Comparison of ENCODE assay signal across 29 cellular contexts in genomic region chr9:94613003-94613402, GRCh38. TPM values are rescaled to one million over a fixed set of nuclear protein-coding genes. Genes with fewer than 3 reads are reported as not detected.
DNase-seq lines count a peak whose midpoint lies in the region; ATAC-seq, FAIRE-seq and TF ChIP-seq lines count a peak whose summit lies in the region.
"Had no signal": no experiment of that assay in that cellular context is flagged by ENCODE, and none has a peak within 500 bp of the region (broad histone marks: within the 10 kb centered on the region; RNA-seq: fewer than 3 reads in every experiment).

No MANE protein-coding gene starts in this region.

- H3F3A ChIP-seq in Loucy (ENCODE audit: low read depth) = no peaks in the 10 kb centered on the region

- no peak overlapping the region for H3K4ac ChIP-seq in H1 (replicated peaks; ENCODE audit: insufficient read length, low read depth, low read length)

- H4K8ac ChIP-seq in H1 (ENCODE audit: extremely low read depth, insufficient read depth, low read length) = no peak overlapping the region

- no peak overlapping the region for H2BK20ac ChIP-seq in H1 (ENCODE audit: low read length)

- H4K5ac ChIP-seq in H1 (ENCODE audit: insufficient read length, low read depth, low read length) = no peak overlapping the region

- H3K23me2 ChIP-seq in H1 (ENCODE audit: low read depth, low read length) = no peaks in the 10 kb centered on the region

- no peak overlapping the region for H3K4me3 Mint-ChIP-seq in progenitor cell of endocrine pancreas (ENCODE audit: low read depth)
- H3K4me3 Mint-ChIP-seq in activated CD4-positive, alpha-beta T cell treated with anti-CD3 and anti-CD28 coated beads for 36 hours = no peak overlapping the region
- H3K4me3 Mint-ChIP-seq: activated T-cell treated with anti-CD3 and anti-CD28 coated beads, Interleukin-2, amount 50 U/mL, for 24 hours; dendritic cell treated with granulocyte-macrophage colony-stimulating factor and Interleukin-4, amounts not matched to agents 40 ng/mL and 50 ng/mL, for 4 days; stimulated activated memory B cell treated with anti-CD40 and anti-IgM and Interleukin-4, amounts not matched to agents 10 μg/mL and 1 μg/mL and 100 μg/mL, for 72 hours had no signal

- H3K79me1 ChIP-seq in H1 (ENCODE audit: low read depth, low read length) = no peaks in the 10 kb centered on the region

- TF ChIP-seq POLR2A in H1 (IDR thresholded peaks at IDR 0.05; ENCODE audit: control extremely low read depth in 1 of 2, low read depth in 2 of 2, low read length in 2 of 2) = no peak

- CTCF ChIA-PET in H1 (lab: Charles Lee; ENCODE audit: partially characterized antibody) = interaction anchor here (1.1 to 3.8 kb wide), 7 partner anchors 10 to 304 kb away, joined by 3 to 41 read pairs (median 4); no protein-coding TSS in a partner anchor
- CTCF ChIA-PET in activated CD4-positive, alpha-beta T cell treated with anti-CD3 and anti-CD28 coated beads for 36 hours (lab: Charles Lee) = interaction anchor here (1.2 kb wide), 1 partner anchor 518 kb away, joined by 4 read pairs; no protein-coding TSS in a partner anchor

- no peak overlapping the region for H3K4me3 ChIP-seq in Loucy (ENCODE audit: low read length, poor library complexity, severe bottlenecking)
- no peak overlapping the region for H3K4me3 ChIP-seq in H1 (ENCODE audit: extremely low read depth in 1 of 4, insufficient read depth in 2 of 4, low read depth in 3 of 4, low read length in 4 of 4)
- H3K4me3 ChIP-seq: BLaER1 treated with 17β-estradiol and CSF1 and Interleukin-3, amounts not matched to agents 10 nM and 100 nM; GM23248; hepatocyte; smooth muscle cell; suprapubic skin had no signal

- peaks cover 30% of the 10 kb centered on the region for H3K4me1 Mint-ChIP-seq in progenitor cell of endocrine pancreas (ENCODE audit: low read depth)
- H3K4me1 Mint-ChIP-seq in activated CD4-positive, alpha-beta T cell treated with anti-CD3 and anti-CD28 coated beads for 36 hours = peaks cover 9% of the 10 kb centered on the region
- H3K4me1 Mint-ChIP-seq: stimulated activated memory B cell treated with anti-CD40 and anti-IgM and Interleukin-4, amounts not matched to agents 10 μg/mL and 1 μg/mL and 100 μg/mL, for 72 hours had no signal

- H3K56ac ChIP-seq in H1 (replicated peaks; ENCODE audit: insufficient read length, low read depth, low read length) = no peak overlapping the region

- no peaks in the 10 kb centered on the region for H3K9me3 Mint-ChIP-seq in progenitor cell of endocrine pancreas (ENCODE audit: low read depth)
- H3K9me3 Mint-ChIP-seq in activated CD4-positive, alpha-beta T cell treated with anti-CD3 and anti-CD28 coated beads for 36 hours (ENCODE audit: low read depth) = no peaks in the 10 kb centered on the region
- H3K9me3 Mint-ChIP-seq: activated T-cell treated with anti-CD3 and anti-CD28 coated beads, Interleukin-2, amount 50 U/mL, for 24 hours; dendritic cell treated with granulocyte-macrophage colony-stimulating factor and Interleukin-4, amounts not matched to agents 40 ng/mL and 50 ng/mL, for 4 days; stimulated activated memory B cell treated with anti-CD40 and anti-IgM and Interleukin-4, amounts not matched to agents 10 μg/mL and 1 μg/mL and 100 μg/mL, for 72 hours had no signal

- H4K91ac ChIP-seq in H1 (replicated peaks; ENCODE audit: insufficient read length, low read length) = no peak overlapping the region

- POLR2A ChIA-PET in H1 (lab: Charles Lee; ENCODE audit: partially characterized antibody) = no interaction called here
- POLR2A ChIA-PET in activated CD4-positive, alpha-beta T cell treated with anti-CD3 and anti-CD28 coated beads for 36 hours (lab: Charles Lee) = no interaction called here

- no peak overlapping the region for H3K23ac ChIP-seq in H1 (ENCODE audit: insufficient read length)

- H2AK5ac ChIP-seq in H1 (ENCODE audit: low read depth, low read length) = no peak overlapping the region

- TF ChIP-seq RAD21 in H1 (IDR thresholded peaks at IDR 0.05 in 1 of 2, conservative IDR thresholded peaks at IDR 0.05 in 1 of 2; ENCODE audit: low read depth in 2 of 2, low read length in 2 of 2) = peak; percentile 23 to 47; a peak in 3 of 4 replicates

- intact Hi-C loops in activated CD4-positive, alpha-beta T cell treated with anti-CD3 and anti-CD28 coated beads for 36 hours (cut with DNase I, micrococcal nuclease) = no loop called here

- H3K9me2 ChIP-seq in Loucy (replicated peaks; ENCODE audit: low read depth, low read length) = no peaks in the 10 kb centered on the region

- H3K79me2 ChIP-seq in Loucy (ENCODE audit: insufficient read depth, low read length) (no peaks in the 10 kb centered on the region), H1 (ENCODE audit: control insufficient read depth in 1 of 2, insufficient read depth in 2 of 2, low read length in 2 of 2) (no peaks in the 10 kb centered on the region)
- H3K79me2 ChIP-seq: hepatocyte had no signal

- WGBS in H1 (ENCODE audit: extremely low coverage in 1 of 2, insufficient coverage in 1 of 2, insufficient read length in 1 of 2, insufficient replicate concordance in 2 of 2, low coverage in 1 of 2, low lambda C conversion rate in 2 of 2, missing lambda C conversion rate in 1 of 2), 2 experiments = 88% methylated on average over 3 of the region's 3 CpGs; no CpG with 5 or more reads in 1 of the 2 experiments

- H4K20me1 ChIP-seq in Loucy (ENCODE audit: insufficient read depth, low read length, poor library complexity, severe bottlenecking) (no peaks in the 10 kb centered on the region), H1 (replicated peaks in 1 of 2; ENCODE audit: control insufficient read depth in 1 of 2, insufficient read depth in 2 of 2, low read length in 2 of 2) (no peaks in the 10 kb centered on the region)
- H4K20me1 ChIP-seq: BLaER1 treated with 17β-estradiol and CSF1 and Interleukin-3, amounts not matched to agents 10 nM and 100 nM had no signal

- no peak overlapping the region for H2BK15ac ChIP-seq in H1 (ENCODE audit: low read length)

- no peak overlapping the region for H2BK120ac ChIP-seq in H1 (replicated peaks; ENCODE audit: low read depth, low read length)

- FAIRE-seq in H1 (lab: Jason Lieb, UNC) = no peak
- FAIRE-seq: bronchial epithelial cell, islet of Langerhans had no signal

- H3K18ac ChIP-seq in H1 (ENCODE audit: extremely low read depth, low read length) = no peak overlapping the region

- H3K9me3 ChIP-seq in Loucy (ENCODE audit: insufficient read depth, low read depth, low read length) = no peaks in the 10 kb centered on the region
- no peaks in the 10 kb centered on the region for H3K9me3 ChIP-seq in H1 (ENCODE audit: insufficient read depth in 2 of 2, low read depth in 1 of 2, low read length in 1 of 2)
- H3K9me3 ChIP-seq: BLaER1 treated with 17β-estradiol and CSF1 and Interleukin-3, amounts not matched to agents 10 nM and 100 nM; Caco-2; suprapubic skin had no signal

- H3K27me3 ChIP-seq in Loucy (ENCODE audit: insufficient read depth, low read length, poor library complexity, severe bottlenecking) (peaks cover 32% of the 10 kb centered on the region), H1 (replicated peaks in 1 of 4; ENCODE audit: control insufficient read depth in 3 of 4, extremely low read depth in 1 of 4, insufficient read depth in 3 of 4, low read length in 3 of 4) (no peaks in the 10 kb centered on the region)
- H3K27me3 ChIP-seq: hepatocyte, suprapubic skin had no signal

- H3K4me1 ChIP-seq in Loucy (ENCODE audit: insufficient read depth, low read length, poor library complexity, severe bottlenecking) (peaks cover 6% of the 10 kb centered on the region), H1 (replicated peaks in 1 of 4; ENCODE audit: control insufficient read depth in 3 of 4, insufficient read depth in 4 of 4, low read length in 3 of 4) (peaks cover 0 to 8% (median 2%) of the 10 kb centered on the region in 4 experiments; a peak in 3 of 7 replicates)
- H3K4me1 ChIP-seq: suprapubic skin had no signal

- no peak overlapping the region for H3K27ac ChIP-seq in H1 (ENCODE audit: low read depth, low read length)
- H3K27ac ChIP-seq: BLaER1 treated with 17β-estradiol and CSF1 and Interleukin-3, amounts not matched to agents 10 nM and 100 nM; GM23248; hepatocyte; suprapubic skin had no signal

- no peak overlapping the region for H3K14ac ChIP-seq in H1 (ENCODE audit: insufficient read length)

- H3K27me3 Mint-ChIP-seq in progenitor cell of endocrine pancreas = no peaks in the 10 kb centered on the region
- H3K27me3 Mint-ChIP-seq in activated CD4-positive, alpha-beta T cell treated with anti-CD3 and anti-CD28 coated beads for 36 hours = peaks cover 22% of the 10 kb centered on the region
- H3K27me3 Mint-ChIP-seq: dendritic cell treated with granulocyte-macrophage colony-stimulating factor and Interleukin-4, amounts not matched to agents 40 ng/mL and 50 ng/mL, for 4 days had no signal

- TF ChIP-seq CTCF in Loucy (conservative IDR thresholded peaks at IDR 0.05; ENCODE audit: low read length) (0 out of 2 replicates have a peak, but pooled peaks have one; percentile 29), H1 (IDR thresholded peaks at IDR 0.05; ENCODE audit: control extremely low read depth in 1 of 3, insufficient read depth in 1 of 3, low read depth in 1 of 3, low read length in 3 of 3) (peak in 2 of 3 experiments; percentile 18 to 47; a peak in 2 of 4 replicates), progenitor cell of endocrine pancreas (IDR thresholded peaks at IDR 0.05; ENCODE audit: unreplicated experiment) (no peak)

- ATAC-seq in HG02970 (IDR thresholded peaks at IDR 0.05; ENCODE audit: low FRiP score, unreplicated experiment) = no peak
- ATAC-seq in activated CD4-positive, alpha-beta T cell treated with anti-CD3 and anti-CD28 coated beads for 36 hours = no peak
- ATAC-seq: stimulated activated memory B cell treated with anti-CD40 and anti-IgM and Interleukin-4, amounts not matched to agents 10 μg/mL and 1 μg/mL and 100 μg/mL, for 72 hours had no signal

- DNase-seq in EH (ENCODE audit: low read depth) (peak; percentile 6), H1 (ENCODE audit: low read depth in 1 of 2, low spot score in 2 of 2) (no peak), progenitor cell of endocrine pancreas (ENCODE audit: low spot score, unreplicated experiment) (no peak), SK-N-DZ (ENCODE audit: low spot score) (no peak)
- no peak for DNase-seq in activated CD4-positive, alpha-beta T cell treated with anti-CD3 and anti-CD28 coated beads for 36 hours
- DNase-seq: activated CD4-positive, CD25-positive, alpha-beta regulatory T cell treated with anti-CD3 and anti-CD28 coated beads, Interleukin-2, amount 50 U/mL, for 72 hours; activated CD8-positive, alpha-beta memory T cell treated with anti-CD3 and anti-CD28 coated beads for 24 hours; activated naive CD4-positive, alpha-beta T cell treated with Interleukin-2 at 50 U/mL for 16 hours; activated T-cell treated with anti-CD3 and anti-CD28 coated beads, Interleukin-2, amount 50 U/mL, for 24 hours; Caco-2; DND-41; GM23248; KG1; NCI-H187; NCI-H2227 treated with DMSO at 0.1 percent for 48 hours; NCI-H774; OCI-M1; SHP77 had no signal

- H2BK5ac ChIP-seq in H1 (ENCODE audit: low read depth, low read length) = no peak overlapping the region

- no peaks in the 10 kb centered on the region for H3K36me3 ChIP-seq in Loucy (ENCODE audit: insufficient read depth, low read length)
- H3K36me3 ChIP-seq in H1 (ENCODE audit: control insufficient read depth in 2 of 4, insufficient read depth in 4 of 4, low read length in 3 of 4) = no peaks in the 10 kb centered on the region
- H3K36me3 ChIP-seq: BLaER1 treated with 17β-estradiol and CSF1 and Interleukin-3, amounts not matched to agents 10 nM and 100 nM; suprapubic skin had no signal

- no peaks in the 10 kb centered on the region for H3K36me3 Mint-ChIP-seq in progenitor cell of endocrine pancreas (ENCODE audit: insufficient read depth)
- H3K36me3 Mint-ChIP-seq in activated CD4-positive, alpha-beta T cell treated with anti-CD3 and anti-CD28 coated beads for 36 hours (ENCODE audit: low read depth) = no peaks in the 10 kb centered on the region

- H3K27ac Mint-ChIP-seq in progenitor cell of endocrine pancreas = peak overlapping the region; percentile 56
- H3K27ac Mint-ChIP-seq in activated CD4-positive, alpha-beta T cell treated with anti-CD3 and anti-CD28 coated beads for 36 hours = no peak overlapping the region
- H3K27ac Mint-ChIP-seq: activated T-cell treated with anti-CD3 and anti-CD28 coated beads, Interleukin-2, amount 50 U/mL, for 24 hours; dendritic cell treated with granulocyte-macrophage colony-stimulating factor and Interleukin-4, amounts not matched to agents 40 ng/mL and 50 ng/mL, for 4 days; stimulated activated memory B cell treated with anti-CD40 and anti-IgM and Interleukin-4, amounts not matched to agents 10 μg/mL and 1 μg/mL and 100 μg/mL, for 72 hours had no signal

- H3K4me2 ChIP-seq in Loucy (ENCODE audit: low read depth, low read length, poor library complexity, severe bottlenecking) = no peak overlapping the region
- H3K4me2 ChIP-seq in H1 (ENCODE audit: insufficient read depth in 1 of 2, low read depth in 2 of 2, low read length in 2 of 2) = no peak overlapping the region
- H3K4me2 ChIP-seq: BLaER1 treated with 17β-estradiol and CSF1 and Interleukin-3, amounts not matched to agents 10 nM and 100 nM; hepatocyte; smooth muscle cell had no signal

- no peak overlapping the region for H2BK12ac ChIP-seq in H1 (ENCODE audit: low read depth, low read length)

- no peak for TF ChIP-seq EP300 in H1 (IDR thresholded peaks at IDR 0.05; ENCODE audit: borderline replicate concordance in 1 of 2, low read depth in 2 of 2, low read length in 2 of 2)

- no peak overlapping the region for H2AFZ ChIP-seq in Loucy (ENCODE audit: low read length)
- H2AFZ ChIP-seq in H1 (ENCODE audit: low read length) = no peak overlapping the region
- H2AFZ ChIP-seq: GM23248, hepatocyte had no signal

- H3K9ac ChIP-seq in Loucy (ENCODE audit: low read depth, low read length, poor library complexity, severe bottlenecking) (no peak overlapping the region), H1 (replicated peaks in 1 of 4; ENCODE audit: extremely low read depth in 1 of 4, low read depth in 3 of 4, low read length in 3 of 4) (no peak overlapping the region)
- H3K9ac ChIP-seq: BLaER1 treated with 17β-estradiol and CSF1 and Interleukin-3, amounts not matched to agents 10 nM and 100 nM; GM23248 had no signal

RNA-seq across cellular contexts. Expression of gene FBP2, which starts 19.4 kb away (rescaled TPM):
- total RNA-seq in H1 (2021; fragmentation: NEBNext Ultra II Directional; extraction: Animal tissue kit (Norgen Biotek cat#: 25700)) = not detected in 2 replicates
- polyA plus RNA-seq in H1 (2011; rRNA removed) = not detected in 2 replicates
- polyA plus RNA-seq in H1 (2011; cell fraction: cytosol; rRNA removed) = not detected
- 0.17 TPM for polyA plus RNA-seq in H1 (2011; cell fraction: nucleus; rRNA removed)
- 0.24 to 0.38 TPM (median 0.33 TPM) in 3 of 4 replicates, not detected in the other for polyA plus RNA-seq in H1 (2012, experiment 1 of 2)
- polyA plus RNA-seq in H1 (2012, experiment 2 of 2) = not detected
- polyA plus RNA-seq in H1 (2013, experiment 1 of 2) = not detected
- polyA plus RNA-seq in H1 (2013, experiment 2 of 2) = not detected
- polyA minus RNA-seq in H1 (2011; rRNA and poly(A)+ RNA removed) = not detected in 2 replicates
- polyA minus RNA-seq in H1 (2011; cell fraction: cytosol; rRNA and poly(A)+ RNA removed) = not detected
- polyA minus RNA-seq in H1 (2011; cell fraction: nucleus; rRNA and poly(A)+ RNA removed) = not detected
- total RNA-seq in progenitor cell of endocrine pancreas = not detected in 2 replicates
- polyA plus RNA-seq in SK-N-DZ (2014; cell fraction: cytosol; rRNA removed) = not detected in 2 replicates
- polyA plus RNA-seq in SK-N-DZ (2014; cell fraction: nucleus; rRNA removed) = not detected in 2 replicates
- total RNA-seq in activated CD4-positive, alpha-beta T cell treated with anti-CD3 and anti-CD28 coated beads for 36 hours = not detected
- total RNA-seq: bronchial epithelial cell, Caco-2, GM23248, pulmonary artery endothelial cell, smooth muscle cell, suprapubic skin had no signal
- polyA plus RNA-seq: GM23248, smooth muscle cell had no signal

RNA-seq across cellular contexts. Expression of gene FBP1, which starts 26.3 kb away (rescaled TPM):
- 1.0 and 2.2 TPM in 2 replicates for total RNA-seq in H1 (2021; fragmentation: NEBNext Ultra II Directional; extraction: Animal tissue kit (Norgen Biotek cat#: 25700))
- polyA plus RNA-seq in H1 (2011; rRNA removed) = 2.6 and 4.1 TPM in 2 replicates
- 3.3 TPM for polyA plus RNA-seq in H1 (2011; cell fraction: cytosol; rRNA removed)
- polyA plus RNA-seq in H1 (2011; cell fraction: nucleus; rRNA removed) = 2.7 TPM
- 3.2 to 5.2 TPM (median 3.6 TPM) in 4 replicates for polyA plus RNA-seq in H1 (2012, experiment 1 of 2)
- polyA plus RNA-seq in H1 (2012, experiment 2 of 2) = 4.3 TPM
- 1.9 TPM for polyA plus RNA-seq in H1 (2013, experiment 1 of 2)
- polyA plus RNA-seq in H1 (2013, experiment 2 of 2) = 2.2 TPM
- 1.2 and 1.7 TPM in 2 replicates for polyA minus RNA-seq in H1 (2011; rRNA and poly(A)+ RNA removed)
- polyA minus RNA-seq in H1 (2011; cell fraction: cytosol; rRNA and poly(A)+ RNA removed) = 1.3 TPM
- polyA minus RNA-seq in H1 (2011; cell fraction: nucleus; rRNA and poly(A)+ RNA removed) = 1.1 TPM
- 4.6 and 6.0 TPM in 2 replicates for total RNA-seq in progenitor cell of endocrine pancreas
- polyA plus RNA-seq in SK-N-DZ (2014; cell fraction: cytosol; rRNA removed) = 11.3 and 11.4 TPM in 2 replicates
- polyA plus RNA-seq in SK-N-DZ (2014; cell fraction: nucleus; rRNA removed) = 7.4 and 9.7 TPM in 2 replicates
- total RNA-seq in activated CD4-positive, alpha-beta T cell treated with anti-CD3 and anti-CD28 coated beads for 36 hours = under 1 TPM; 0.39 to 0.47 TPM
- total RNA-seq: bronchial epithelial cell, GM23248 had no signal
- polyA plus RNA-seq: GM23248 had no signal

RNA-seq across cellular contexts. Expression of gene PCAT7, which starts 58.1 kb away (rescaled TPM):
- 2.3 and 3.2 TPM in 2 replicates for total RNA-seq in H1 (2021; fragmentation: NEBNext Ultra II Directional; extraction: Animal tissue kit (Norgen Biotek cat#: 25700))
- polyA plus RNA-seq in H1 (2011; rRNA removed) = 3.8 and 4.1 TPM in 2 replicates
- polyA plus RNA-seq in H1 (2011; cell fraction: cytosol; rRNA removed) = 5.3 TPM
- 4.3 TPM for polyA plus RNA-seq in H1 (2011; cell fraction: nucleus; rRNA removed)
- polyA plus RNA-seq in H1 (2012, experiment 1 of 2) = 4.4 to 5.3 TPM (median 5.1 TPM) in 4 replicates
- 0.60 TPM for polyA plus RNA-seq in H1 (2012, experiment 2 of 2)
- polyA plus RNA-seq in H1 (2013, experiment 1 of 2) = 2.3 TPM
- polyA plus RNA-seq in H1 (2013, experiment 2 of 2) = 1.6 TPM
- 8.4 and 9.5 TPM in 2 replicates for polyA minus RNA-seq in H1 (2011; rRNA and poly(A)+ RNA removed)
- polyA minus RNA-seq in H1 (2011; cell fraction: cytosol; rRNA and poly(A)+ RNA removed) = 4.6 TPM
- polyA minus RNA-seq in H1 (2011; cell fraction: nucleus; rRNA and poly(A)+ RNA removed) = 7.6 TPM
- 12.6 and 13.1 TPM in 2 replicates for total RNA-seq in progenitor cell of endocrine pancreas
- polyA plus RNA-seq in SK-N-DZ (2014; cell fraction: cytosol; rRNA removed) = 0.16 and 1.2 TPM in 2 replicates
- polyA plus RNA-seq in SK-N-DZ (2014; cell fraction: nucleus; rRNA removed) = 0.28 TPM in 1 of 2 replicates, not detected in the other
- total RNA-seq in activated CD4-positive, alpha-beta T cell treated with anti-CD3 and anti-CD28 coated beads for 36 hours = not detected
- total RNA-seq: bronchial epithelial cell, GM23248 had no signal
- polyA plus RNA-seq: GM23248 had no signal
